ENCODE assay signal across 19 cellular contexts in genomic region chr4:142700521-142700920, GRCh38.
DNase-seq lines count a peak whose midpoint lies in the region; ATAC-seq lines count a peak whose summit lies in the region.
"Had no signal": no experiment of that assay in that cellular context is flagged by ENCODE, and none has a peak within 500 bp of the region (broad histone marks: within the 10 kb centered on the region; RNA-seq: fewer than 3 reads in every experiment).

No MANE protein-coding gene starts in this region.

- no peaks in the 10 kb centered on the region for H3K27me3 ChIP-seq in CD4-positive, alpha-beta memory T cell (ENCODE audit: insufficient read depth, low read length)
- H3K27me3 ChIP-seq: MG63, Peyer's patch had no signal

- CTCF ChIA-PET in activated CD4-positive, alpha-beta T cell treated with anti-CD3 and anti-CD28 coated beads, Interleukin-2, amount 10 ng/mL, durations not matched to agents 7 days and 5 days (lab: Charles Lee): no interaction called here
- CTCF ChIA-PET in CD4-positive, alpha-beta memory T cell (lab: Charles Lee; ENCODE audit: partially characterized antibody): interaction anchor here (0.9 kb wide), 1 partner anchor 83 kb away, joined by 3 read pairs; no protein-coding TSS in a partner anchor
- CTCF ChIA-PET in activated CD4-positive, alpha-beta memory T cell treated with anti-CD3 and anti-CD28 coated beads for 36 hours (lab: Charles Lee): no interaction called here

- no peaks in the 10 kb centered on the region for H3K36me3 ChIP-seq in CD4-positive, alpha-beta memory T cell (ENCODE audit: insufficient read depth, low read length)
- H3K36me3 ChIP-seq: MG63, Peyer's patch had no signal

- POLR2A ChIA-PET in activated CD4-positive, alpha-beta T cell treated with anti-CD3 and anti-CD28 coated beads, Interleukin-2, amount 10 ng/mL, durations not matched to agents 7 days and 5 days (lab: Charles Lee): no interaction called here
- POLR2A ChIA-PET in CD4-positive, alpha-beta memory T cell (lab: Charles Lee; ENCODE audit: partially characterized antibody): interaction anchor here (1.3 to 9.8 kb wide), 8 partner anchors 8 to 346 kb away, joined by 3 to 166 read pairs (median 18); no protein-coding TSS in a partner anchor
- POLR2A ChIA-PET in activated CD4-positive, alpha-beta memory T cell treated with anti-CD3 and anti-CD28 coated beads for 36 hours (lab: Charles Lee): no interaction called here

- no peak for DNase-seq in activated CD4-positive, alpha-beta T cell treated with anti-CD3 and anti-CD28 coated beads, Interleukin-2, amount 10 ng/mL, durations not matched to agents 7 days and 5 days
- no peak for DNase-seq in activated CD4-positive, alpha-beta T cell treated with anti-CD3 and anti-CD28 coated beads, Interleukin-2, amount 50 U/mL, for 4 hours
- DNase-seq in CD4-positive, alpha-beta memory T cell: peak in 4 of 5 donors; percentile 45 to 65 (median 58)
- no peak for DNase-seq in activated CD4-positive, alpha-beta memory T cell treated with anti-CD3 and anti-CD28 coated beads for 36 hours
- peak; percentile 49 for DNase-seq in central memory CD4-positive, alpha-beta T cell
- DNase-seq in stimulated activated CD4-positive, alpha-beta T cell treated with anti-CD3 and anti-CD28 coated beads, Interleukin-12 subunit alpha, Interleukin-12 subunit beta, amount 100 ng/mL, for 4 hours: no peak
- DNase-seq: GF-D8, HFFc6, MG63, NCI-H1092 treated with DMSO at 0.1 percent for 48 hours, NCI-H187 treated with DMSO at 0.1 percent for 48 hours, NCI-H2171 treated with DMSO at 0.1 percent for 48 hours, NCI-H774, Peyer's patch, Right ventricle myocardium superior had no signal

- peak overlapping the region; percentile 11 for H3K27ac ChIP-seq in CD4-positive, alpha-beta memory T cell (ENCODE audit: low read depth, low read length)
- H3K27ac ChIP-seq: C4-2B, KMS-11 had no signal

- H3K4me3 ChIP-seq in CD4-positive, alpha-beta memory T cell (ENCODE audit: low read length in 2 of 2): peak overlapping the region in 1 of 2 donors; percentile 13
- H3K4me3 ChIP-seq: MG63, Peyer's patch had no signal

- peaks cover 28% of the 10 kb centered on the region for H3K36me3 Mint-ChIP-seq in activated CD4-positive, alpha-beta T cell treated with anti-CD3 and anti-CD28 coated beads, Interleukin-2, amount 10 ng/mL, durations not matched to agents 7 days and 5 days (ENCODE audit: low read depth)
- H3K36me3 Mint-ChIP-seq in CD4-positive, alpha-beta memory T cell: peaks cover 12 to 17% of the 10 kb centered on the region in 2 donors
- H3K36me3 Mint-ChIP-seq in activated CD4-positive, alpha-beta memory T cell treated with anti-CD3 and anti-CD28 coated beads for 36 hours: no peaks in the 10 kb centered on the region

- H3K9me3 Mint-ChIP-seq in activated CD4-positive, alpha-beta T cell treated with anti-CD3 and anti-CD28 coated beads, Interleukin-2, amount 10 ng/mL, durations not matched to agents 7 days and 5 days: peaks cover 7% of the 10 kb centered on the region
- H3K9me3 Mint-ChIP-seq in CD4-positive, alpha-beta memory T cell: peaks cover 0 to 6% (median 3%) of the 10 kb centered on the region in 8 donors
- H3K9me3 Mint-ChIP-seq in activated CD4-positive, alpha-beta memory T cell treated with anti-CD3 and anti-CD28 coated beads for 36 hours: no peaks in the 10 kb centered on the region
- H3K9me3 Mint-ChIP-seq: HFFc6 had no signal

- intact Hi-C loops in CD4-positive, alpha-beta memory T cell (cut with micrococcal nuclease): loop anchor here (2.0 to 5.0 kb wide), 4 partner anchors 14 to 348 kb away; no protein-coding TSS in a partner anchor
- intact Hi-C loops in activated CD4-positive, alpha-beta memory T cell treated with anti-CD3 and anti-CD28 coated beads for 36 hours (cut with micrococcal nuclease): no loop called here

- H3K27ac Mint-ChIP-seq in activated CD4-positive, alpha-beta T cell treated with anti-CD3 and anti-CD28 coated beads, Interleukin-2, amount 10 ng/mL, durations not matched to agents 7 days and 5 days: peak overlapping the region; percentile 95
- H3K27ac Mint-ChIP-seq in CD4-positive, alpha-beta memory T cell: peak overlapping the region in 6 of 7 donors; percentile 90 to 94 (median 92)
- peak overlapping the region; percentile 76 for H3K27ac Mint-ChIP-seq in activated CD4-positive, alpha-beta memory T cell treated with anti-CD3 and anti-CD28 coated beads for 36 hours
- H3K27ac Mint-ChIP-seq: HFFc6 had no signal

- H3K4me1 Mint-ChIP-seq in activated CD4-positive, alpha-beta T cell treated with anti-CD3 and anti-CD28 coated beads, Interleukin-2, amount 10 ng/mL, durations not matched to agents 7 days and 5 days: peaks cover 69% of the 10 kb centered on the region
- peaks cover 58 to 65% (median 61%) of the 10 kb centered on the region in 4 donors for H3K4me1 Mint-ChIP-seq in CD4-positive, alpha-beta memory T cell
- peaks cover 64% of the 10 kb centered on the region for H3K4me1 Mint-ChIP-seq in activated CD4-positive, alpha-beta memory T cell treated with anti-CD3 and anti-CD28 coated beads for 36 hours (ENCODE audit: low read depth)

- no peaks in the 10 kb centered on the region for H3K27me3 Mint-ChIP-seq in activated CD4-positive, alpha-beta T cell treated with anti-CD3 and anti-CD28 coated beads, Interleukin-2, amount 10 ng/mL, durations not matched to agents 7 days and 5 days
- H3K27me3 Mint-ChIP-seq in CD4-positive, alpha-beta memory T cell: no peaks in the 10 kb centered on the region
- H3K27me3 Mint-ChIP-seq in activated CD4-positive, alpha-beta memory T cell treated with anti-CD3 and anti-CD28 coated beads for 36 hours: no peaks in the 10 kb centered on the region

- H3K9me3 ChIP-seq in CD4-positive, alpha-beta memory T cell (ENCODE audit: control insufficient read depth in 1 of 2, low read length in 2 of 2): no peaks in the 10 kb centered on the region
- H3K9me3 ChIP-seq: MG63, Peyer's patch had no signal

- peak overlapping the region; percentile 20 for H3K4me3 Mint-ChIP-seq in activated CD4-positive, alpha-beta T cell treated with anti-CD3 and anti-CD28 coated beads, Interleukin-2, amount 10 ng/mL, durations not matched to agents 7 days and 5 days
- H3K4me3 Mint-ChIP-seq in CD4-positive, alpha-beta memory T cell: peak overlapping the region in 7 of 8 donors; percentile 45 to 81 (median 71)
- H3K4me3 Mint-ChIP-seq in activated CD4-positive, alpha-beta memory T cell treated with anti-CD3 and anti-CD28 coated beads for 36 hours: no peak overlapping the region
- H3K4me3 Mint-ChIP-seq: HFFc6 had no signal

- ATAC-seq in HG03097 (IDR thresholded peaks at IDR 0.05; ENCODE audit: low FRiP score, unreplicated experiment) (no peak), GM19035 (IDR thresholded peaks at IDR 0.05; ENCODE audit: unreplicated experiment) (no peak)

- H3K4me1 ChIP-seq in CD4-positive, alpha-beta memory T cell (ENCODE audit: insufficient read depth, low read length): peaks cover 99% of the 10 kb centered on the region
- H3K4me1 ChIP-seq: Peyer's patch had no signal

Comparison
In these comparisons a context has a peak if more than half of its experiments do, and no peak if none do; other contexts are left out.
1. DNase-seq: peak in CD4-positive, alpha-beta memory T cell (4 of 5) and central memory CD4-positive, alpha-beta T cell (single experiment); none in activated CD4-positive, alpha-beta T cell treated with anti-CD3 and anti-CD28 coated beads, Interleukin-2, amount 10 ng/mL, durations not matched to agents 7 days and 5 days (single experiment), activated CD4-positive, alpha-beta T cell treated with anti-CD3 and anti-CD28 coated beads, Interleukin-2, amount 50 U/mL, for 4 hours (0 of 2), activated CD4-positive, alpha-beta memory T cell treated with anti-CD3 and anti-CD28 coated beads for 36 hours (single experiment) and stimulated activated CD4-positive, alpha-beta T cell treated with anti-CD3 and anti-CD28 coated beads, Interleukin-12 subunit alpha, Interleukin-12 subunit beta, amount 100 ng/mL, for 4 hours (single experiment).
2. Peak in every context shown above with its lines, with median percentiles within 50 percentile points of each other: H3K27ac Mint-ChIP-seq.